1 cellular context compared by ENCODE assay signal in the genomic region with DNA sequence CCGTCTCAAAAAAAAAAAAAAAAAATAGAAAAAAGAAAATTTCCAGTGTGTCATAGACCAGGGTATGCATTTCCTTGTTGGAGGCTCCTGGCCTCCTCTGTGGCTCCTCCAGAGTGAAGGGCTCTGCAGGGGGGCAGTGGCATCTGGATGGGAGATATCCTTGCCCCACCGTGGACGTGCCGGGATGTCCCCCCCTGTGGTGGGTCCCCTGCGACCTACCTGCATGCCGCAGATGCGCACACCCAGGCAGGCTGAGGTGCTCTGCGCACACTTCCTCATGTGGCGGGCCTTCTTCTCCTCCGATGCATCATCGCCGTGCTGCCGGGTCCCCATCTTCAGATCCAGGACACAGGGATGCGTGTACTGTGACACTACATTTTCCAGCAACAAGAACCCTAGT.
TF ChIP-seq lines count a peak whose summit lies in the region.

No MANE protein-coding gene starts in this region.

TF ChIP-seq in K562, 482 proteins besides CTCF, POLR2A, EP300 and RAD21:
- no peak for TF ChIP-seq ZNF253 (CRISPR knock-in tag; conservative IDR thresholded peaks at IDR 0.05)
- no peak for TF ChIP-seq XRCC5 (IDR thresholded peaks at IDR 0.05; ENCODE audit: low read depth, low read length)
- TF ChIP-seq HLTF (IDR thresholded peaks at IDR 0.05): no peak
- peak; percentile 44 to 57; a peak in 2 of 4 replicates for TF ChIP-seq NRF1 (conservative IDR thresholded peaks at IDR 0.05 in 1 of 2, IDR thresholded peaks at IDR 0.05 in 1 of 2)
- TF ChIP-seq PHF20 (IDR thresholded peaks at IDR 0.05; ENCODE audit: partially characterized antibody): no peak
- TF ChIP-seq ZNF124 (CRISPR knock-in tag; IDR thresholded peaks at IDR 0.05): no peak
- no peak for TF ChIP-seq PHF8 (IDR thresholded peaks at IDR 0.05; ENCODE audit: borderline replicate concordance, low read length)
TF ChIP-seq in K562: peak in this region for 1.
